ENCODE assay signal across 11 cellular contexts in genomic region chr1:48214366-48214765, GRCh38. TPM values are rescaled to one million over a fixed set of nuclear protein-coding genes. Genes with fewer than 3 reads are reported as not detected.
"Had no signal": no experiment of that assay in that cellular context is flagged by ENCODE, and none has a peak within 500 bp of the region (broad histone marks: within the 10 kb centered on the region; RNA-seq: fewer than 3 reads in every experiment).

No MANE protein-coding gene starts in this region.

RNA-seq across cellular contexts. Expression of gene SLC5A9, which starts 8.2 kb away (rescaled TPM):
- total RNA-seq: chondrocyte; dermis blood vessel endothelial cell; esophagus mucosa; gastrocnemius medialis; glomerular endothelial cell; naive thymus-derived CD4-positive, alpha-beta T cell; osteocyte; psoas muscle; sigmoid colon; skeletal muscle tissue; thyroid gland had no signal
